12 cellular contexts compared by ENCODE assay signal in the genomic region with DNA sequence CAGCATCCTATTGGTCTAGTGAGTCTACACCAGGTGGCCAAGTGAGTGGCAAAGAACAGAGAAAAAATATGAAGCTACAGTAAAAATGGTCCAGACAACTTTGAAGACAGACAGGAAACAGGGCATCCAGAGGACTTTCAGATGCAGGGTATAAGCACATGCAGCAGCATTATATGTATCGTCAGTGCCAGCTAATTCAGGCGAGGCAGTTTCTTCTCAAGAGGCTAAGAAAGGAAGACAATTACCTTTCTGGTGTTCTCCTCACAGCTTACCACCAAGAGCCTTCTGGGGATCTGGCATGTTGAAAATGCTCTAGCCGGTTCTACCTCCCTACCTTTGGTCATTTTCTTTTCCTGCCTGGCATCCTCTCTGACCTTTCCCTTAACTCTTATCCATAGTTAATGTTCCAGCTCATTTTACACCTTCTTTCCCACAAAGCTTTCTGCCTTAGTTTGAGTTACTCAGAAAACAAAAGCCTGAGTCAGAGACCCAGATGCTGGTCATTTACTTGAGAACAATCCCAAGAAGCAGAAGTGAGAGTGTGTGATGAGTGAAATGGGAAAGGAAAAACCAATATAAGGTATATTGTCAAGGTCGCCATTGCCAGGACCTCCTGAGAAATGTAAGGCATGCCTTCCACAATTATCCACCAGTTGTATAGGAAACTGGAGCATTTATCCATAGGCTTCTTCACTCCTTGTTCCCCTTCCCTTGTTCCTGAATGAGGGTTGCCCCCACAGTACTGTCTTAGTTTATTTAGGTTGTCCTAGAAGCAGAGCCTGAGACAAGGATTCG.
A peak's percentile ranks its signal among the peaks of the same experiment; 100 is the strongest.
DNase-seq lines count a peak whose midpoint lies in the region; ATAC-seq and TF ChIP-seq lines count a peak whose summit lies in the region.
"Had no signal": no experiment of that assay in that cellular context is flagged by ENCODE, and none has a peak within 500 bp of the region (broad histone marks: within the 10 kb centered on the region; RNA-seq: fewer than 3 reads in every experiment).

No MANE protein-coding gene starts in this region.

- H3K4me3 Mint-ChIP-seq in memory B cell, result no peak overlapping the region
- H3K4me3 Mint-ChIP-seq: activated naive CD4-positive, alpha-beta T cell treated with anti-CD3 and anti-CD28 coated beads for 36 hours; CD4-positive, CD25-positive, alpha-beta regulatory T cell had no signal

- CTCF ChIA-PET in RWPE1 (lab: Yijun Ruan, JAX), result interaction anchor here (0.6 to 0.7 kb wide), 2 partner anchors 22 to 155 kb away, joined by 3 to 5 read pairs; no protein-coding TSS in a partner anchor

- H3K27ac Mint-ChIP-seq in memory B cell, result no peak overlapping the region
- H3K27ac Mint-ChIP-seq: activated naive CD4-positive, alpha-beta T cell treated with anti-CD3 and anti-CD28 coated beads for 36 hours; CD4-positive, CD25-positive, alpha-beta regulatory T cell had no signal

- DNase-seq in memory B cell (ENCODE audit: low spot score in 2 of 2) (no peak), 8988T (no peak), hypothalamus (lab: John Stamatoyannopoulos, UW) (no peak), RWPE1 (ENCODE audit: low spot score) (no peak)
- no peak for DNase-seq in stimulated activated naive CD8-positive, alpha-beta T cell treated with anti-CD3 and anti-CD28 coated beads, Interleukin-15, Interleukin-2, amounts not matched to agents 100 U/mL and 50 U/mL, for 24 hours
- DNase-seq: activated naive CD4-positive, alpha-beta T cell treated with anti-CD3 and anti-CD28 coated beads for 36 hours; CD4-positive, CD25-positive, alpha-beta regulatory T cell; NCI-H748 treated with DMSO at 0.1 percent for 48 hours had no signal

- TF ChIP-seq CTCF in RWPE1 (conservative IDR thresholded peaks at IDR 0.05; ENCODE audit: low read depth), result no peak

- H3K36me3 Mint-ChIP-seq in memory B cell, result no peaks in the 10 kb centered on the region
- H3K36me3 Mint-ChIP-seq: CD4-positive, CD25-positive, alpha-beta regulatory T cell had no signal

- peaks cover 2% of the 10 kb centered on the region for H3K27me3 Mint-ChIP-seq in memory B cell
- H3K27me3 Mint-ChIP-seq: CD4-positive, CD25-positive, alpha-beta regulatory T cell had no signal

- H3K27ac ChIP-seq in RWPE1, result no peak overlapping the region
- H3K27ac ChIP-seq: parathyroid adenoma had no signal

- peaks cover 24% of the 10 kb centered on the region for H3K4me1 Mint-ChIP-seq in memory B cell

- POLR2A ChIA-PET in RWPE1 (lab: Yijun Ruan, JAX; ENCODE audit: low non-redundant PET), result no interaction called here

- ATAC-seq in GM18867 (IDR thresholded peaks at IDR 0.05; ENCODE audit: unreplicated experiment), result peak; percentile 60
- ATAC-seq in HG02588 (IDR thresholded peaks at IDR 0.05; ENCODE audit: unreplicated experiment), result peak; percentile 60
- peak; percentile 57 for ATAC-seq in HG03457 (IDR thresholded peaks at IDR 0.05; ENCODE audit: unreplicated experiment)
- peak; percentile 38 for ATAC-seq in memory B cell (ENCODE audit: low read depth)
- ATAC-seq in stimulated activated naive CD8-positive, alpha-beta T cell treated with anti-CD3 and anti-CD28 coated beads, Interleukin-15, Interleukin-2, amounts not matched to agents 100 U/mL and 50 U/mL, for 24 hours, result no peak

- H3K9me3 Mint-ChIP-seq in memory B cell, result no peaks in the 10 kb centered on the region
- H3K9me3 Mint-ChIP-seq: activated naive CD4-positive, alpha-beta T cell treated with anti-CD3 and anti-CD28 coated beads for 36 hours had no signal
